12 cellular contexts compared by ENCODE assay signal in the genomic region with DNA sequence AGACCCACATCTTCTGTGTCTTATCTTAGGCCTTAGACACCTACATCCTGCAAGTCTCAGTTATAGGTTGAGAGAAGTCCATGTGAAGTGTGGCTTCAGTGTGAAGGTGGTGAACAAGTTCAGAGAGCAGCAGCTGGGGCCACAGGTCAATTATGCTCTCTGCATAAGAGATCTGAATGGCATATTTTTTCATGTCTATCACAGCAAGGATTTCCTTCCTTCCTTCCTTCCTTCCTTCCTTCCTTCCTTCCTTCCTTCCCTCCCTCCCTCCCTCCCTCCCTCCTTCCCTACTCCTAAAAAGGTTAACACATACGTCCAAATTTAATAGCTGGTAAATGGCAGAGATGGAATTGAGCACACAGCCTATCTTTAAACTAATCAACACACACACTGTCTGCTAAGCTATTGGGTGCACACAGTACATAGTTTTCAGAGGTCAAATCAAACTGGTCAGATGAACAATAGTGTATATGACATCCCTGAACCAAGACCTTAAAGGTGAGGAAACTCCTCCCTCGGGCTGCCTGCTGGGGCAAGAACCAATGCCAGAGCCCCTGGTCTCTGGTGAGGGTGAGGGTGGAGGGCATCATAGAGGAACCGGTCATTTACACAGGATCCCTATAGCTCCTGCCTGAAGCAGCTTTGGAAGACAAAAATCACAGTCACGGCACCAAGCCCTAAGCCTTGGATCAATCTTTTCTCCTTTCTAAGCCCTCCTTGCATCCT.
A peak's percentile ranks its signal among the peaks of the same experiment; 100 is the strongest.
DNase-seq lines count a peak whose midpoint lies in the region; ATAC-seq, FAIRE-seq and TF ChIP-seq lines count a peak whose summit lies in the region.
"Had no signal": no experiment of that assay in that cellular context is flagged by ENCODE, and none has a peak within 500 bp of the region (broad histone marks: within the 10 kb centered on the region; RNA-seq: fewer than 3 reads in every experiment).

No MANE protein-coding gene starts in this region.

- POLR2A ChIA-PET in H1 (lab: Charles Lee; ENCODE audit: partially characterized antibody), result no interaction called here

- H3K4me3 ChIP-seq in H1 (ENCODE audit: extremely low read depth in 1 of 4, insufficient read depth in 2 of 4, low read depth in 3 of 4, low read length in 4 of 4), result no peak overlapping the region
- H3K4me3 ChIP-seq: cardiac muscle cell, sigmoid colon had no signal

- CTCF ChIA-PET in H1 (lab: Charles Lee; ENCODE audit: partially characterized antibody), result interaction anchor here (0.5 to 9.9 kb wide), 46 partner anchors 11 to 1636 kb away, joined by 3 to 75 read pairs (median 4); no protein-coding TSS in a partner anchor

- no peak overlapping the region for H4K91ac ChIP-seq in H1 (replicated peaks; ENCODE audit: insufficient read length, low read length)

- H3K23ac ChIP-seq in H1 (ENCODE audit: insufficient read length), result no peak overlapping the region

- H3K27ac ChIP-seq in H1 (ENCODE audit: low read depth, low read length), result no peak overlapping the region
- H3K27ac ChIP-seq: cardiac muscle cell, sigmoid colon had no signal

- no peak overlapping the region for H3K27ac Mint-ChIP-seq in immature natural killer cell
- H3K27ac Mint-ChIP-seq: CD4-positive, CD25-positive, alpha-beta regulatory T cell had no signal

- H3K23me2 ChIP-seq in H1 (ENCODE audit: low read depth, low read length), result no peaks in the 10 kb centered on the region; the same call in 1 of the 2 replicates

- WGBS in H1 (ENCODE audit: extremely low coverage in 1 of 2, insufficient coverage in 1 of 2, insufficient read length in 1 of 2, insufficient replicate concordance in 2 of 2, low coverage in 1 of 2, low lambda C conversion rate in 2 of 2, missing lambda C conversion rate in 1 of 2), 2 experiments, result 69% methylated on average over 3 of the region's 4 CpGs; no CpG with 5 or more reads in 1 of the 2 experiments

- no peak for TF ChIP-seq RAD21 in H1 (IDR thresholded peaks at IDR 0.05 in 1 of 2, conservative IDR thresholded peaks at IDR 0.05 in 1 of 2; ENCODE audit: low read depth in 2 of 2, low read length in 2 of 2)

- no peak overlapping the region for H2AK5ac ChIP-seq in H1 (ENCODE audit: low read depth, low read length)

- no peak for FAIRE-seq in H1 (lab: Jason Lieb, UNC)
- FAIRE-seq: TTC549 had no signal

- no peaks in the 10 kb centered on the region for H3K9me3 Mint-ChIP-seq in immature natural killer cell
- H3K9me3 Mint-ChIP-seq: CD4-positive, CD25-positive, alpha-beta regulatory T cell had no signal

- H4K8ac ChIP-seq in H1 (ENCODE audit: extremely low read depth, insufficient read depth, low read length), result no peak overlapping the region

- no peak overlapping the region for H2BK12ac ChIP-seq in H1 (ENCODE audit: low read depth, low read length)

- ATAC-seq in GM18907 (IDR thresholded peaks at IDR 0.05; ENCODE audit: unreplicated experiment) (peak; percentile 37), GM19467 (IDR thresholded peaks at IDR 0.05; ENCODE audit: unreplicated experiment) (peak; percentile 22), HG02981 (IDR thresholded peaks at IDR 0.05; ENCODE audit: unreplicated experiment) (peak; percentile 12)

- no peaks in the 10 kb centered on the region for H3K36me3 ChIP-seq in H1 (ENCODE audit: control insufficient read depth in 2 of 4, insufficient read depth in 4 of 4, low read length in 3 of 4)
- H3K36me3 ChIP-seq: cardiac muscle cell, sigmoid colon had no signal

- H3K79me1 ChIP-seq in H1 (ENCODE audit: low read depth, low read length), result no peaks in the 10 kb centered on the region

- H3K18ac ChIP-seq in H1 (ENCODE audit: extremely low read depth, low read length), result no peak overlapping the region

- H3K4me1 ChIP-seq in H1 (replicated peaks in 1 of 4; ENCODE audit: control insufficient read depth in 3 of 4, insufficient read depth in 4 of 4, low read length in 3 of 4), result no peaks in the 10 kb centered on the region
- H3K4me1 ChIP-seq: sigmoid colon had no signal

- no peak overlapping the region for H3K56ac ChIP-seq in H1 (replicated peaks; ENCODE audit: insufficient read length, low read depth, low read length)

- no peak for DNase-seq in H1 (ENCODE audit: low read depth in 1 of 2, low spot score in 2 of 2)
- DNase-seq in NCI-H1417 treated with DMSO at 0.1 percent for 48 hours (lab: John Stamatoyannopoulos, UW), result no peak
- no peak for DNase-seq in NCI-H82 (lab: John Stamatoyannopoulos, UW)
- DNase-seq in immature natural killer cell, result no peak
- DNase-seq: NCI-H226, sigmoid colon had no signal

- no peak for TF ChIP-seq POLR2A in H1 (IDR thresholded peaks at IDR 0.05; ENCODE audit: control extremely low read depth in 1 of 2, low read depth in 2 of 2, low read length in 2 of 2)

- no peaks in the 10 kb centered on the region for H3K9me3 ChIP-seq in H1 (ENCODE audit: insufficient read depth in 2 of 2, low read depth in 1 of 2, low read length in 1 of 2)
- H3K9me3 ChIP-seq: sigmoid colon had no signal

- no peak overlapping the region for H3K9ac ChIP-seq in H1 (replicated peaks in 1 of 4; ENCODE audit: extremely low read depth in 1 of 4, low read depth in 3 of 4, low read length in 3 of 4)

- H3K36me3 Mint-ChIP-seq in immature natural killer cell, result no peaks in the 10 kb centered on the region
- H3K36me3 Mint-ChIP-seq: CD4-positive, CD25-positive, alpha-beta regulatory T cell had no signal

- no peak for TF ChIP-seq EP300 in H1 (IDR thresholded peaks at IDR 0.05; ENCODE audit: borderline replicate concordance in 1 of 2, low read depth in 2 of 2, low read length in 2 of 2)

- no peak overlapping the region for H2BK15ac ChIP-seq in H1 (ENCODE audit: low read length)

- H2BK20ac ChIP-seq in H1 (ENCODE audit: low read length), result no peak overlapping the region

- H2AFZ ChIP-seq in H1 (ENCODE audit: low read length), result peak overlapping the region; percentile 90; the same call in 1 of the 2 replicates

- no peak overlapping the region for H3K4me3 Mint-ChIP-seq in immature natural killer cell
- H3K4me3 Mint-ChIP-seq: CD4-positive, CD25-positive, alpha-beta regulatory T cell had no signal

- H3K14ac ChIP-seq in H1 (ENCODE audit: insufficient read length), result no peak overlapping the region

- H3K27me3 Mint-ChIP-seq in immature natural killer cell (ENCODE audit: low read depth in 3 of 3), result peaks cover 0 to 3% (median 2%) of the 10 kb centered on the region in 3 donors

- no peaks in the 10 kb centered on the region for H4K20me1 ChIP-seq in H1 (replicated peaks in 1 of 2; ENCODE audit: control insufficient read depth in 1 of 2, insufficient read depth in 2 of 2, low read length in 2 of 2)

- no peak overlapping the region for H2BK120ac ChIP-seq in H1 (replicated peaks; ENCODE audit: low read depth, low read length)

- H3K79me2 ChIP-seq in H1 (ENCODE audit: control insufficient read depth in 1 of 2, insufficient read depth in 2 of 2, low read length in 2 of 2), result no peaks in the 10 kb centered on the region

- H3K4ac ChIP-seq in H1 (replicated peaks; ENCODE audit: insufficient read length, low read depth, low read length), result no peak overlapping the region

- TF ChIP-seq CTCF in H1 (IDR thresholded peaks at IDR 0.05; ENCODE audit: control extremely low read depth in 1 of 3, insufficient read depth in 1 of 3, low read depth in 1 of 3, low read length in 3 of 3), result no peak

- H3K27me3 ChIP-seq in H1 (replicated peaks in 1 of 4; ENCODE audit: control insufficient read depth in 3 of 4, extremely low read depth in 1 of 4, insufficient read depth in 3 of 4, low read length in 3 of 4), result peaks cover 0 to 1% (median 0%) of the 10 kb centered on the region in 4 experiments; a peak in 1 of 7 replicates
- H3K27me3 ChIP-seq: cardiac muscle cell, sigmoid colon had no signal

- H4K5ac ChIP-seq in H1 (ENCODE audit: insufficient read length, low read depth, low read length), result no peak overlapping the region

- no peak overlapping the region for H2BK5ac ChIP-seq in H1 (ENCODE audit: low read depth, low read length)

- no peak overlapping the region for H3K4me2 ChIP-seq in H1 (ENCODE audit: insufficient read depth in 1 of 2, low read depth in 2 of 2, low read length in 2 of 2)

- H3K4me1 Mint-ChIP-seq in immature natural killer cell, result no peaks in the 10 kb centered on the region
- H3K4me1 Mint-ChIP-seq: CD4-positive, CD25-positive, alpha-beta regulatory T cell had no signal

TF ChIP-seq in H1, 55 proteins besides CTCF, POLR2A, EP300 and RAD21:
- TF ChIP-seq BACH1 (IDR thresholded peaks at IDR 0.05; ENCODE audit: low read length) (no peak), ZNF274 (IDR thresholded peaks at IDR 0.05; ENCODE audit: borderline replicate concordance, extremely low read depth, low read length) (no peak), CEBPB (IDR thresholded peaks at IDR 0.05; ENCODE audit: low read depth, low read length) (no peak), TAF7 (optimal IDR thresholded peaks at IDR 0.05; ENCODE audit: borderline replicate concordance, low read depth, low read length) (no peak), SIRT6 (IDR thresholded peaks at IDR 0.05; ENCODE audit: low read length) (no peak), TCF12 (IDR thresholded peaks at IDR 0.05; ENCODE audit: low read depth, low read length) (no peak), PHF8 (conservative IDR thresholded peaks at IDR 0.05; ENCODE audit: low read depth, low read length) (no peak), EZH2 (IDR thresholded peaks at IDR 0.05; ENCODE audit: low read depth, low read length, severe bottlenecking) (no peak)
